In the genomic region with DNA sequence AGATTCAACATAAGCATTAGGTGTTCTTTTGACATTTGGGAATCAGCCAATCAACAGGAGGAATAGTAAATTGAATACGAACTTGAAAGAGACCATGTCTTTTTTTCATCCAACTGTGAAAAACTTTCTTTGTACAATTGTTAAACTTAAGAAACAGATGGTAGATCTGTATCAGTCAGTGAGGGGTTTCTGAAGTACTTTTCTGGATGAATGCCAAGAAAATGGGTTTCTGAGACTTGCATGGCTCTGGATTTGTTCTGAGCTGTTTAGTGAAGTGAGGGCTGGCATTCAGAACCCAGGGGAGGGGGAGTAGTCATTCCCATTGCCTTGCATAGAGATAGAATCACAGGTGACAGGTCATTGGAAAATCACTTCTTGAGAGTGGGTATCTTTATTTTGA, we compare ENCODE assay signal across 11 cellular contexts. TPM values are rescaled to one million over a fixed set of nuclear protein-coding genes. Genes with fewer than 3 reads are reported as not detected.
A peak's percentile ranks its signal among the peaks of the same experiment; 100 is the strongest.
DNase-seq lines count a peak whose midpoint lies in the region; ATAC-seq, FAIRE-seq and TF ChIP-seq lines count a peak whose summit lies in the region.
"Had no signal": no experiment of that assay in that cellular context is flagged by ENCODE, and none has a peak within 500 bp of the region (broad histone marks: within the 10 kb centered on the region; RNA-seq: fewer than 3 reads in every experiment).

No MANE protein-coding gene starts in this region.

- no peak overlapping the region for H2BK5ac ChIP-seq in mesenchymal stem cell (ENCODE audit: low read depth, low read length, poor library complexity, severe bottlenecking)

- no peak overlapping the region for H4K8ac ChIP-seq in mesenchymal stem cell (ENCODE audit: low read length)

- peaks cover 6% of the 10 kb centered on the region; the same call in 1 of the 2 replicates for H3K36me3 ChIP-seq in DND-41 (ENCODE audit: insufficient read depth, low read length)
- peaks cover 49% of the 10 kb centered on the region for H3K36me3 ChIP-seq in Loucy (ENCODE audit: insufficient read depth, low read length)
- H3K36me3 ChIP-seq in SU-DHL-6 (ENCODE audit: low read length) = peaks cover 10% of the 10 kb centered on the region; the same call in 1 of the 2 replicates
- no peaks in the 10 kb centered on the region for H3K36me3 ChIP-seq in mesenchymal stem cell (ENCODE audit: control insufficient read depth in 1 of 2, insufficient read depth in 2 of 2, low read depth in 1 of 2, low read length in 2 of 2)

- H3K4me3 ChIP-seq in DND-41 (ENCODE audit: low read depth in 1 of 2, low read length in 2 of 2) (no peak overlapping the region), Loucy (ENCODE audit: low read length, poor library complexity, severe bottlenecking) (peak overlapping the region; percentile 29), SU-DHL-6 (ENCODE audit: insufficient read depth, low read length, poor library complexity, severe bottlenecking) (peak overlapping the region; percentile 7), mesenchymal stem cell (ENCODE audit: insufficient read depth in 1 of 2, low read depth in 1 of 2, low read length in 2 of 2) (no peak overlapping the region)

- H2BK12ac ChIP-seq in mesenchymal stem cell (ENCODE audit: low read length in 2 of 2) = no peak overlapping the region

- H3K79me1 ChIP-seq in mesenchymal stem cell (replicated peaks; ENCODE audit: low read length, poor library complexity, severe bottlenecking) = no peaks in the 10 kb centered on the region

- H3K4me1 ChIP-seq in DND-41 (ENCODE audit: insufficient read depth, low read length) (peaks cover 73% of the 10 kb centered on the region), Loucy (ENCODE audit: insufficient read depth, low read length, poor library complexity, severe bottlenecking) (peaks cover 96% of the 10 kb centered on the region), mesenchymal stem cell (ENCODE audit: control insufficient read depth, insufficient read depth, low read depth, low read length) (no peaks in the 10 kb centered on the region)

- no peak overlapping the region for H3K18ac ChIP-seq in mesenchymal stem cell (ENCODE audit: low read depth in 1 of 2, low read length in 2 of 2)

- DNase-seq in DND-41 (peak; percentile 51), mesenchymal stem cell (peak; percentile 34), GM12892 (ENCODE audit: insufficient read length) (no peak), iPS-NIHi7 (ENCODE audit: extremely low spot score) (no peak), midbrain (lab: John Stamatoyannopoulos, UW) (no peak), medulla oblongata (ENCODE audit: extremely low spot score) (no peak)
- DNase-seq: activated CD4-positive, alpha-beta T cell treated with anti-CD3 and anti-CD28 coated beads, Interleukin-2, amount 50 U/mL, for 48 hours; NCI-H187 had no signal

- H3K14ac ChIP-seq in mesenchymal stem cell (ENCODE audit: low read length in 2 of 2) = no peak overlapping the region

- no peaks in the 10 kb centered on the region for H3K9me3 ChIP-seq in DND-41 (ENCODE audit: insufficient read depth, low read length, severe bottlenecking)
- H3K9me3 ChIP-seq in Loucy (ENCODE audit: insufficient read depth, low read depth, low read length) = no peaks in the 10 kb centered on the region
- H3K9me3 ChIP-seq in SU-DHL-6 (ENCODE audit: insufficient read depth, low read length) = no peaks in the 10 kb centered on the region
- no peaks in the 10 kb centered on the region for H3K9me3 ChIP-seq in mesenchymal stem cell (ENCODE audit: control insufficient read depth, low read length)

- peak; percentile 79 for ATAC-seq in DND-41 (ENCODE audit: insufficient read depth, low read depth)
- ATAC-seq: Right ventricle myocardium inferior had no signal

- H3K27ac ChIP-seq in DND-41 (ENCODE audit: low read length) = peak overlapping the region; percentile 72
- H3K27ac ChIP-seq in SU-DHL-6 (ENCODE audit: low read depth, low read length) = peak overlapping the region; percentile 99
- H3K27ac ChIP-seq in mesenchymal stem cell (ENCODE audit: low read length, poor library complexity, severe bottlenecking) = no peak overlapping the region

- H2AFZ ChIP-seq in DND-41 (ENCODE audit: low read depth, low read length) = no peak overlapping the region
- no peak overlapping the region for H2AFZ ChIP-seq in Loucy (ENCODE audit: low read length)
- H2AFZ ChIP-seq in SU-DHL-6 (ENCODE audit: low read depth, low read length, severe bottlenecking) = no peak overlapping the region
- H2AFZ ChIP-seq in mesenchymal stem cell (ENCODE audit: low read depth, low read length) = no peak overlapping the region

- peaks cover 71% of the 10 kb centered on the region for H3K79me2 ChIP-seq in DND-41 (ENCODE audit: insufficient read depth, low read length)
- H3K79me2 ChIP-seq in Loucy (ENCODE audit: insufficient read depth, low read length) = peaks cover 99% of the 10 kb centered on the region
- peaks cover 95% of the 10 kb centered on the region for H3K79me2 ChIP-seq in SU-DHL-6 (ENCODE audit: insufficient read depth, low read length)

- H3K9ac ChIP-seq in DND-41 (ENCODE audit: low read depth, low read length) (no peak overlapping the region), Loucy (ENCODE audit: low read depth, low read length, poor library complexity, severe bottlenecking) (peak overlapping the region; percentile 50), SU-DHL-6 (ENCODE audit: low read length) (peak overlapping the region; percentile 53), mesenchymal stem cell (ENCODE audit: low read length) (no peak overlapping the region)

- H3K4ac ChIP-seq in mesenchymal stem cell (ENCODE audit: low read depth in 1 of 2, low read length in 2 of 2) = no peak overlapping the region

- WGBS in mesenchymal stem cell = no CpG with 5 or more reads among the region's 1 CpG

- H3F3A ChIP-seq in Loucy (ENCODE audit: low read depth) = peaks cover 23% of the 10 kb centered on the region
- H3F3A ChIP-seq in SU-DHL-6 (ENCODE audit: insufficient read depth) = peaks cover 79% of the 10 kb centered on the region

- H3K4me2 ChIP-seq in DND-41 (ENCODE audit: insufficient read depth, low read length) = 0 out of 2 replicates have a peak overlapping the region, but pooled peaks have one; percentile 5
- H3K4me2 ChIP-seq in Loucy (ENCODE audit: low read depth, low read length, poor library complexity, severe bottlenecking) = peak overlapping the region; percentile 65
- H3K4me2 ChIP-seq in SU-DHL-6 (ENCODE audit: low read depth, low read length, poor library complexity, severe bottlenecking) = peak overlapping the region; percentile 95
- no peak overlapping the region for H3K4me2 ChIP-seq in mesenchymal stem cell (ENCODE audit: low read length, poor library complexity, severe bottlenecking)

- H3K23ac ChIP-seq in mesenchymal stem cell (ENCODE audit: low read length in 2 of 2) = no peak overlapping the region

- TF ChIP-seq CTCF in DND-41 (IDR thresholded peaks at IDR 0.05; ENCODE audit: borderline replicate concordance, extremely low read depth, low read length, poor library complexity, severe bottlenecking) (no peak), Loucy (conservative IDR thresholded peaks at IDR 0.05; ENCODE audit: low read length) (no peak), SU-DHL-6 (IDR thresholded peaks at IDR 0.05; ENCODE audit: insufficient read depth, low read length, poor library complexity, severe bottlenecking) (no peak)

- H3K27me3 ChIP-seq in DND-41 (ENCODE audit: insufficient read depth, low read length, poor library complexity) (no peaks in the 10 kb centered on the region), Loucy (ENCODE audit: insufficient read depth, low read length, poor library complexity, severe bottlenecking) (no peaks in the 10 kb centered on the region), SU-DHL-6 (ENCODE audit: low read length) (no peaks in the 10 kb centered on the region), mesenchymal stem cell (ENCODE audit: control insufficient read depth in 1 of 2, insufficient read depth in 1 of 2, low read length in 2 of 2) (no peaks in the 10 kb centered on the region)

- no peak for TF ChIP-seq POLR2A in GM12892 (IDR thresholded peaks at IDR 0.05; ENCODE audit: low read depth, low read length)

- peak overlapping the region; percentile 70 for H2AK5ac ChIP-seq in mesenchymal stem cell (ENCODE audit: low read length, severe bottlenecking)

- no peaks in the 10 kb centered on the region for H3K9me2 ChIP-seq in Loucy (replicated peaks; ENCODE audit: low read depth, low read length)
- no peaks in the 10 kb centered on the region for H3K9me2 ChIP-seq in SU-DHL-6 (replicated peaks; ENCODE audit: insufficient read depth, low read length)

- no peak overlapping the region for H2BK120ac ChIP-seq in mesenchymal stem cell (ENCODE audit: low read depth, low read length)

- FAIRE-seq in GM12892 (lab: Jason Lieb, UNC) = no peak

- H4K20me1 ChIP-seq in DND-41 (ENCODE audit: insufficient read depth, low read length) = no peaks in the 10 kb centered on the region
- peaks cover 21% of the 10 kb centered on the region for H4K20me1 ChIP-seq in Loucy (ENCODE audit: insufficient read depth, low read length, poor library complexity, severe bottlenecking)
- no peaks in the 10 kb centered on the region for H4K20me1 ChIP-seq in SU-DHL-6 (ENCODE audit: low read depth, low read length)

- no peak overlapping the region for H2BK15ac ChIP-seq in mesenchymal stem cell (ENCODE audit: low read depth, poor library complexity, severe bottlenecking)

- H4K91ac ChIP-seq in mesenchymal stem cell (ENCODE audit: low read length) = no peak overlapping the region

RNA-seq across cellular contexts. Expression of a gene that starts 37.4 kb away (rescaled TPM):
- 0.01 TPM for polyA plus RNA-seq in mesenchymal stem cell (2013, experiment 1 of 2)
- polyA plus RNA-seq in mesenchymal stem cell (2013, experiment 2 of 2) = 0.01 TPM
- 102 TPM for polyA plus RNA-seq in GM12892 (2012; ENCODE audit: missing spikeins)

Comparison
In these comparisons a context has a peak if more than half of its experiments do, and no peak if none do; other contexts are left out.
1. DNase-seq: peak in DND-41 (single experiment) and mesenchymal stem cell (single experiment); none in GM12892 (single experiment), iPS-NIHi7 (single experiment), midbrain (single experiment) and medulla oblongata (single experiment).
2. H3K4me3 ChIP-seq: peak in Loucy (single experiment) and SU-DHL-6 (single experiment); none in DND-41 (0 of 2) and mesenchymal stem cell (0 of 2).
3. H3K9ac ChIP-seq: peak in Loucy (single experiment) and SU-DHL-6 (single experiment); none in DND-41 (single experiment) and mesenchymal stem cell (single experiment).